ENCODE assay signal across 3 cellular contexts in genomic region chr1:2684878-2685277, GRCh38. TPM values are rescaled to one million over a fixed set of nuclear protein-coding genes. Genes with fewer than 3 reads are reported as not detected.
"Had no signal": no experiment of that assay in that cellular context is flagged by ENCODE, and none has a peak within 500 bp of the region (broad histone marks: within the 10 kb centered on the region; RNA-seq: fewer than 3 reads in every experiment).

No MANE protein-coding gene starts in this region.

RNA-seq across cellular contexts. Expression of gene MMEL1, which starts 52.1 kb away (rescaled TPM):
- total RNA-seq: LHCN-M2, MCF 10A, SJSA1 had no signal
